ENCODE assay signal across 21 cellular contexts in the genomic region with DNA sequence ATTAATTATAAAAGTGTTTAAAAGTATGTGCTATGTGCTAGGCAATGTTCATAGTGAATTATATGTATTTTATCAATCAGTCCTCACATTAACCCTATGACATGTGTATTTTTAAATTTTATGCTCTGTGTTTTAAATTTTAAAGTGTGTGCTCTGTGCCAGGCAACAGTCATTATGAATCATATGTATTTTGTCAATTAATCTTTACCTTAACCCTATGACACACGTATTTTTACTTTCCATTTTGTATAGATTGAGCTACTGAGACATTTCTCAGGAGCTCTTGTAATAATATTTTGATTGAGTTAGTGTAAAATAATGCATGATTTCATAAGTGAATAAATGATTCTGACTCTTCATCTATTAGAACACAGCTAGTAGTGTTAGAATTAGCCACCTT.
"Had no signal": no experiment of that assay in that cellular context is flagged by ENCODE, and none has a peak within 500 bp of the region (broad histone marks: within the 10 kb centered on the region; RNA-seq: fewer than 3 reads in every experiment).

No MANE protein-coding gene starts in this region.

- FAIRE-seq: endometrium had no signal

- DNase-seq: cortex of kidney; effector memory CD4-positive, alpha-beta T cell; esophagus squamous epithelium; foreskin melanocyte; head of caudate nucleus; hippocampal formation; naive thymus-derived CD4-positive, alpha-beta T cell; nephron progenitor cell; stimulated activated CD4-positive, alpha-beta T cell treated with anti-CD3 and anti-CD28 coated beads, Interleukin-2, amount 100 ng/mL, for 24 hours; stimulated activated CD4-positive, alpha-beta T cell treated with anti-CD3 and anti-CD28 coated beads, Interleukin-4, amount 100 ng/mL, for 4 hours; stimulated activated naive B cell treated with anti-CD40 and anti-IgM and Interleukin-4, amounts not matched to agents 10 μg/mL and 1 μg/mL and 100 μg/mL, for 72 hours; stimulated activated naive CD8-positive, alpha-beta T cell treated with anti-CD3 and anti-CD28 coated beads, Interleukin-15, amount 100 ng/mL, for 72 hours; testis; upper lobe of right lung had no signal

- H3K9me3 ChIP-seq: esophagus squamous epithelium, prostate gland, testis, tibial nerve, upper lobe of right lung, vagina had no signal

- H3K36me3 ChIP-seq: esophagus squamous epithelium, prostate gland, tibial nerve, upper lobe of right lung, vagina had no signal

- ATAC-seq: naive thymus-derived CD4-positive, alpha-beta T cell; sciatic nerve; stimulated activated naive B cell treated with anti-CD40 and anti-IgM and Interleukin-4, amounts not matched to agents 10 μg/mL and 1 μg/mL and 100 μg/mL, for 72 hours; stimulated activated naive CD8-positive, alpha-beta T cell treated with anti-CD3 and anti-CD28 coated beads, Interleukin-15, amount 100 ng/mL, for 72 hours; upper lobe of right lung had no signal

- H3K4me1 ChIP-seq: esophagus squamous epithelium, prostate gland, testis, upper lobe of right lung, vagina had no signal

- H3K4me3 ChIP-seq: esophagus squamous epithelium, prostate gland, skin epidermis, testis, tibial nerve, upper lobe of right lung, vagina had no signal

- H3K27me3 ChIP-seq: esophagus squamous epithelium, testis, tibial nerve, upper lobe of right lung, vagina had no signal

- H3K27ac ChIP-seq: esophagus squamous epithelium, parathyroid adenoma, prostate gland, skin epidermis, testis, tibial nerve, upper lobe of right lung, vagina had no signal
